Comparison of ENCODE assay signal across 9 cellular contexts in the genomic region with DNA sequence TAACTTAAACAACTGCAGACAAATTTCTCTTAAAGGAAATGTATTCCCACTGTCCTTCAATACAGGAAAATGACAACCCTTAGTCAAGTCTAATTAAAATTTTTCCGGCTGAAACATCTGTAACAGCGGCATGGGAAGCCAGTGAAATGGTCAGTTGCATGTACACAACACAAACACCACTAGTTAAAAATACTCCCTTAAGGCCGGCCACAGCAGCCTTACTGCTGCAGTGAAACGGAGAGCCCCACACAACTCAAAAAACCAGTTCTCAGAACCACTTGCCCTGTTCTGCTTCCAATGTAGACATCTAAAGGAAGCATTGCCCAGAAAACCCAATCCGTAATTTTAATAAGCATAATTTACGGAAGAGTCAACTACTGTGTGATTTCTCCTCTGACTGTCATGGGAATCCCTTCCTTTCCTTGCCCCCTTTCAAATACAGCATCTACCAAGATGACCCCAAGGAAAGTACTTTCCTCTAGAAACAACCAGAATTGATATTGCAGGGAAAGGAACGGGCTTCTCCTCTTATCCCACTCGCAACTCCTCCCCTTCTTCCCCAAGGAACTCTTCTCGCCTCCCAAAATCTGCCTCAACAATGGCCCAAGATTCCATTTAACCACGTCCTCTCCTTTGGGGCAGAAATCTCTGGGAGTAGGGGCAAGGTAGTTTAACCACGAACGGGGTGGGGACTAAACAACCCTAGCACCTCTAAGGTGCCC. TPM values are rescaled to one million over a fixed set of nuclear protein-coding genes. Genes with fewer than 3 reads are reported as not detected.
DNase-seq lines count a peak whose midpoint lies in the region; ATAC-seq and TF ChIP-seq lines count a peak whose summit lies in the region.
"Had no signal": no experiment of that assay in that cellular context is flagged by ENCODE, and none has a peak within 500 bp of the region (broad histone marks: within the 10 kb centered on the region; RNA-seq: fewer than 3 reads in every experiment).

No MANE protein-coding gene starts in this region.

- peak overlapping the region; percentile 98 for H3K27ac ChIP-seq in brain microvascular endothelial cell
- peak overlapping the region in 1 of 2 donors; percentile 89 for H3K27ac ChIP-seq in lung (ENCODE audit: low read depth in 1 of 2, low read length in 1 of 2)
- peak overlapping the region; percentile 95 to 98 for H3K27ac ChIP-seq in thoracic aorta

- no peaks in the 10 kb centered on the region for H3K9me3 Mint-ChIP-seq in T-helper 1 cell treated with Interleukin-12 subunit alpha and Interleukin-12 subunit beta and Interleukin-4 antibody, amounts not matched to agents 30 μg/mL and 1 μg/mL, for 36 hours
- H3K9me3 Mint-ChIP-seq: central memory CD8-positive, alpha-beta T cell had no signal

- no peaks in the 10 kb centered on the region for H3K36me3 Mint-ChIP-seq in T-helper 1 cell treated with Interleukin-12 subunit alpha and Interleukin-12 subunit beta and Interleukin-4 antibody, amounts not matched to agents 30 μg/mL and 1 μg/mL, for 36 hours (ENCODE audit: low read depth)

- intact Hi-C loops in mucosa of descending colon (cut with DNase I, micrococcal nuclease) = no loop called here

- no peak for DNase-seq in T-helper 1 cell
- DNase-seq in brain microvascular endothelial cell = no peak
- DNase-seq in lung (ENCODE audit: low spot score) = no peak
- no peak for DNase-seq in thoracic aorta (ENCODE audit: low spot score)
- DNase-seq in ACHN = no peak
- DNase-seq in mucosa of descending colon = no peak

- H3K4me1 Mint-ChIP-seq in T-helper 1 cell treated with Interleukin-12 subunit alpha and Interleukin-12 subunit beta and Interleukin-4 antibody, amounts not matched to agents 30 μg/mL and 1 μg/mL, for 36 hours (ENCODE audit: low read depth) = no peaks in the 10 kb centered on the region
- H3K4me1 Mint-ChIP-seq: central memory CD8-positive, alpha-beta T cell had no signal

- H3K36me3 ChIP-seq in brain microvascular endothelial cell (replicated peaks) (peaks cover 57% of the 10 kb centered on the region), lung (ENCODE audit: control insufficient read depth in 2 of 2, insufficient read depth in 2 of 2, low read length in 2 of 2) (no peaks in the 10 kb centered on the region), thoracic aorta (no peaks in the 10 kb centered on the region), mucosa of descending colon (ENCODE audit: low read depth) (no peaks in the 10 kb centered on the region)

- H3K9me3 ChIP-seq in lung (ENCODE audit: control insufficient read depth in 2 of 2, insufficient read depth in 1 of 2, low read length in 1 of 2) (no peaks in the 10 kb centered on the region), thoracic aorta (no peaks in the 10 kb centered on the region), mucosa of descending colon (no peaks in the 10 kb centered on the region)

- H3K4me1 ChIP-seq in lung (ENCODE audit: control insufficient read depth in 2 of 2, insufficient read depth in 2 of 2, low read length in 2 of 2) (peaks cover 3 to 4% of the 10 kb centered on the region in 2 donors), thoracic aorta (ENCODE audit: control insufficient read depth in 1 of 2, low read depth in 2 of 2) (peaks cover 24 to 56% of the 10 kb centered on the region in 2 donors), mucosa of descending colon (ENCODE audit: low read depth) (no peaks in the 10 kb centered on the region)

- H3K27me3 ChIP-seq in brain microvascular endothelial cell (replicated peaks) (no peaks in the 10 kb centered on the region), lung (ENCODE audit: control insufficient read depth, insufficient read depth) (no peaks in the 10 kb centered on the region), thoracic aorta (replicated peaks; ENCODE audit: insufficient read depth) (no peaks in the 10 kb centered on the region)

- WGBS in lung, 2 donors = 41 to 53% methylated on average over 12 of the region's 12 CpGs

- peaks cover 66% of the 10 kb centered on the region for H3K27me3 Mint-ChIP-seq in T-helper 1 cell treated with Interleukin-12 subunit alpha and Interleukin-12 subunit beta and Interleukin-4 antibody, amounts not matched to agents 30 μg/mL and 1 μg/mL, for 36 hours (ENCODE audit: low read depth)

- ATAC-seq in lung (ENCODE audit: insufficient read depth, low FRiP score) (no peak), thoracic aorta (ENCODE audit: insufficient number of reproducible peaks, low FRiP score, low read depth) (no peak), GM21526 (IDR thresholded peaks at IDR 0.05; ENCODE audit: low FRiP score, unreplicated experiment) (no peak), mucosa of descending colon (no peak)

- H3K4me3 ChIP-seq in brain microvascular endothelial cell (ENCODE audit: low read depth, low read length) (peak overlapping the region; percentile 97), lung (peak overlapping the region; percentile 79), thoracic aorta (peak overlapping the region; percentile 95), mucosa of descending colon (no peak overlapping the region)

- in situ Hi-C loops in brain microvascular endothelial cell (cut with HindIII; ENCODE audit: low pct_ligation_motif_present, low sequenced_read_pairs) = no loop called here
- in situ Hi-C loops in ACHN (cut with HindIII; ENCODE audit: low pct_ligation_motif_present, low pct_unique_long_range_greater_than_20kb, low sequenced_read_pairs) = no loop called here

- no peak overlapping the region for H3K27ac Mint-ChIP-seq in T-helper 1 cell treated with Interleukin-12 subunit alpha and Interleukin-12 subunit beta and Interleukin-4 antibody, amounts not matched to agents 30 μg/mL and 1 μg/mL, for 36 hours

- peak overlapping the region; percentile 36 for H3K4me3 Mint-ChIP-seq in T-helper 1 cell treated with Interleukin-12 subunit alpha and Interleukin-12 subunit beta and Interleukin-4 antibody, amounts not matched to agents 30 μg/mL and 1 μg/mL, for 36 hours
- H3K4me3 Mint-ChIP-seq: central memory CD8-positive, alpha-beta T cell had no signal

- TF ChIP-seq CTCF in brain microvascular endothelial cell (IDR thresholded peaks at IDR 0.05; ENCODE audit: low read depth, low read length, missing control alignments) = no peak
- no peak for TF ChIP-seq CTCF in lung (IDR thresholded peaks at IDR 0.05; ENCODE audit: control extremely low read depth, extremely low read depth)
- no peak for TF ChIP-seq CTCF in thoracic aorta (IDR thresholded peaks at IDR 0.05)
- no peak for TF ChIP-seq CTCF in mucosa of descending colon (IDR thresholded peaks at IDR 0.05)

RNA-seq across cellular contexts. Expression of a gene that starts 1.6 kb away (rescaled TPM):
- total RNA-seq in lung (100 to 1,000 TPM in 1 of 2 donors, 10 to 100 TPM in 1; 98.3 to 170 TPM), thoracic aorta (100 to 1,000 TPM; 258 to 300 TPM), mucosa of descending colon (10 to 100 TPM in 2 of 3 donors, 1 to 10 TPM in 1; 9.3 to 47.9 (median 35.9) TPM)
- polyA plus RNA-seq in lung = 10 to 100 TPM in 1 of 2 donors, 1 to 10 TPM in 1; 6.0 to 23.4 TPM
